In the genomic region with DNA sequence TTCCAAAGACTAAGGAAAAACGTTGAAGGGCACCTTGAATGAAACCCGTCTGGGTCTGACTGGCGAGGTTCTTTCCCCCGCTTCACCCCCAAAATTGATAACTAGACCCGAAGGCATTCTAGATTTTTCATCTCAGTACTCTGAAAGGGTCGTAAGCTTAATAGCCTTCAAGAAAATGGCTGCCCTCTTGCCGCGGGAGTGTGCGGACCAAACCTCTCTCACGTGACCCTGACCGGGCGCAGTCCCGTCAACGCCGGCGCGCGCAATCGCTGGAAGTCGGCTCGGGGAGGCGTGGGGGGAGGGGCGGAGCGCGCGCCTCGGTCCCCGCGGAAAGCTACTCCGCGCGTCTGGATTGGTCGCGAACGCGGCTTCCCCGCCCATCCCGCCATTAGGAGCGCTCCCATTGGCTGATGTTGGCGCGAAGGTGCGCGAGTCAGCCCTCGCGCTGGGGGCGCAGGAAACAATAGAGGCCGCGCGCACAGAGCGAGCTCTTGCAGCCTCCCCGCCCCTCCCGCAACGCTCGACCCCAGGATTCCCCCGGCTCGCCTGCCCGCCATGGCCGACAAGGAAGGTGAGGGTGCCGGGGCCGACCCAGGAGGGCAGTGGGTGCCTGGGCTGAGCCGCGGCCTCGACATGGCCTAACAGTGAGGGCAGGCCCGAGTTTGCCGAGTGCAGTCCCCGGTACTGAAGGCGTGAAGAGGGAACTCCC, we compare ENCODE assay signal across 8 cellular contexts. TPM values are rescaled to one million over a fixed set of nuclear protein-coding genes. Genes with fewer than 3 reads are reported as not detected.
A peak's percentile ranks its signal among the peaks of the same experiment; 100 is the strongest.
DNase-seq lines count a peak whose midpoint lies in the region; ATAC-seq and TF ChIP-seq lines count a peak whose summit lies in the region.

Gene RBBP4 (plus strand): TSS at position 457 of the 709 bp plus-strand sequence. CDS start 99 bp downstream, at position 556.

- H3K4me3 ChIP-seq in dorsolateral prefrontal cortex, result peak within 1 kb of the TSS; percentile 69 to 99 (median 90)
- peak within 1 kb of the TSS; percentile 74 for H3K4me3 ChIP-seq in lower leg skin (ENCODE audit: low read depth, poor library complexity, severe bottlenecking)

- peak in 31 of 56 donors; percentile 7 to 47 (median 32) for TF ChIP-seq CTCF in dorsolateral prefrontal cortex (IDR thresholded peaks at IDR 0.05 in 54 of 56, conservative IDR thresholded peaks at IDR 0.05 in 2 of 56; ENCODE audit: low read depth in 1 of 56, partially characterized antibody in 56 of 56)
- TF ChIP-seq CTCF in lower leg skin (IDR thresholded peaks at IDR 0.05), result no peak

- peak within 1 kb of the TSS; percentile 98 to 100 (median 100) for H3K27ac ChIP-seq in dorsolateral prefrontal cortex

- H3K36me3 Mint-ChIP-seq in activated CD4-positive, alpha-beta memory T cell treated with anti-CD3 and anti-CD28 coated beads for 36 hours, result peaks cover 41% of the 10 kb centered on the region

- POLR2A ChIA-PET in activated CD4-positive, alpha-beta memory T cell treated with anti-CD3 and anti-CD28 coated beads for 36 hours (lab: Charles Lee), result interaction anchor here (0.6 to 1.7 kb wide), 11 partner anchors 21 to 578 kb away, joined by 3 to 13 read pairs (median 3); partner anchors contain the start of genes BSDC1, CCDC28B, S100PBP and TMEM39B

- H3K27me3 Mint-ChIP-seq in activated CD4-positive, alpha-beta memory T cell treated with anti-CD3 and anti-CD28 coated beads for 36 hours, result no peaks in the 10 kb centered on the region

- DNase-seq in CD1c-positive myeloid dendritic cell (ENCODE audit: extremely low spot score) (peak; percentile 99), NCI-H82 treated with DMSO at 0.1 percent for 48 hours (lab: John Stamatoyannopoulos, UW; ENCODE audit: unreplicated experiment) (peak; percentile 98), dorsolateral prefrontal cortex (peak; percentile 94 to 98 (median 97)), lower leg skin (ENCODE audit: low spot score in 2 of 2) (peak; percentile 96 to 100)
- DNase-seq in activated CD4-positive, alpha-beta memory T cell treated with anti-CD3 and anti-CD28 coated beads for 36 hours, result peak; percentile 99
- peak; percentile 96 to 98 for DNase-seq in stimulated activated CD4-positive, alpha-beta T cell treated with anti-CD3 and anti-CD28 coated beads, Interleukin-4, amount 100 ng/mL, for 48 hours (ENCODE audit: low read depth in 2 of 2)

- WGBS in lower leg skin, 2 donors, result 0 to 1% methylated on average over 33 to 34 of the region's 67 CpGs

- CTCF ChIA-PET in activated CD4-positive, alpha-beta memory T cell treated with anti-CD3 and anti-CD28 coated beads for 36 hours (lab: Charles Lee), result interaction anchor here (1.1 to 2.2 kb wide), 3 partner anchors 122 to 477 kb away, joined by 3 to 9 read pairs (median 4); no protein-coding TSS in a partner anchor

- peak; percentile 71 for ATAC-seq in GM19438 (IDR thresholded peaks at IDR 0.05; ENCODE audit: low read depth, unreplicated experiment)
- ATAC-seq in HG03575 (IDR thresholded peaks at IDR 0.05; ENCODE audit: extremely low read depth, insufficient number of reproducible peaks, low FRiP score, unreplicated experiment), result peak; percentile 38

- H3K27ac Mint-ChIP-seq in activated CD4-positive, alpha-beta memory T cell treated with anti-CD3 and anti-CD28 coated beads for 36 hours, result peak within 1 kb of the TSS; percentile 100

- peaks cover 49% of the 10 kb centered on the region for H3K4me1 Mint-ChIP-seq in activated CD4-positive, alpha-beta memory T cell treated with anti-CD3 and anti-CD28 coated beads for 36 hours (ENCODE audit: low read depth)

- peak within 1 kb of the TSS; percentile 99 for H3K4me3 Mint-ChIP-seq in activated CD4-positive, alpha-beta memory T cell treated with anti-CD3 and anti-CD28 coated beads for 36 hours

- TF ChIP-seq POLR2A in lower leg skin (IDR thresholded peaks at IDR 0.05), result peak in 1 of 2 donors; percentile 62

- no peaks in the 10 kb centered on the region for H3K27me3 ChIP-seq in dorsolateral prefrontal cortex

- intact Hi-C loops in activated CD4-positive, alpha-beta memory T cell treated with anti-CD3 and anti-CD28 coated beads for 36 hours (cut with micrococcal nuclease), result loop anchor here (1.0 to 5.0 kb wide), 6 partner anchors 28 to 696 kb away; partner anchors contain the start of genes MARCKSL1, S100PBP and YARS1
- intact Hi-C loops in dorsolateral prefrontal cortex (cut with DNase I), result loop anchor here in 1 of 2 donors (5.0 kb wide), 2 partner anchors 109 to 249 kb away; no protein-coding TSS in a partner anchor
- intact Hi-C loops in lower leg skin (cut with DNase I; ENCODE audit: low total_unique reads), result no loop called here

- H3K9me3 Mint-ChIP-seq in activated CD4-positive, alpha-beta memory T cell treated with anti-CD3 and anti-CD28 coated beads for 36 hours, result no peaks in the 10 kb centered on the region

RNA-seq across cellular contexts. Expression of gene RBBP4, which starts in this region (rescaled TPM):
- total RNA-seq in activated CD4-positive, alpha-beta memory T cell treated with anti-CD3 and anti-CD28 coated beads for 36 hours, result 100 to 1,000 TPM; 325 to 334 TPM
- total RNA-seq in dorsolateral prefrontal cortex (100 to 1,000 TPM; 115 to 177 (median 148) TPM), lower leg skin (100 to 1,000 TPM in 3 of 4 donors, 10 to 100 TPM in 1; 97.8 to 104 (median 102) TPM)

Comparison
In these comparisons a context has a peak if more than half of its experiments do, and no peak if none do; other contexts are left out.
1. Peak in every context shown above with its lines: DNase-seq, ATAC-seq, H3K4me3 ChIP-seq and H3K27ac ChIP-seq.
2. CTCF ChIP-seq: peak in dorsolateral prefrontal cortex (31 of 56); none in lower leg skin (0 of 3).